Comparison of ENCODE assay signal across 20 cellular contexts in genomic region chr20:63455568-63455859, GRCh38. TPM values are rescaled to one million over a fixed set of nuclear protein-coding genes. Genes with fewer than 3 reads are reported as not detected.
DNase-seq lines count a peak whose midpoint lies in the region; ATAC-seq and TF ChIP-seq lines count a peak whose summit lies in the region.
"Had no signal": no experiment of that assay in that cellular context is flagged by ENCODE, and none has a peak within 500 bp of the region (broad histone marks: within the 10 kb centered on the region; RNA-seq: fewer than 3 reads in every experiment).

No MANE protein-coding gene starts in this region.

- TF ChIP-seq CTCF in activated CD8-positive, alpha-beta T cell treated with anti-CD3 and anti-CD28 coated beads for 36 hours (IDR thresholded peaks at IDR 0.05), result no peak
- TF ChIP-seq CTCF in neural cell (IDR thresholded peaks at IDR 0.05; ENCODE audit: poor library complexity, severe bottlenecking), result no peak
- TF ChIP-seq CTCF in A673 (conservative IDR thresholded peaks at IDR 0.05; ENCODE audit: low read depth, low read length), result no peak

- no peaks in the 10 kb centered on the region for H4K20me1 ChIP-seq in neural cell (ENCODE audit: insufficient read depth)

- H3K36me3 ChIP-seq in neural cell (ENCODE audit: insufficient read depth, low read length) (no peaks in the 10 kb centered on the region), A673 (ENCODE audit: insufficient read depth, low read length, poor library complexity, severe bottlenecking) (no peaks in the 10 kb centered on the region)
- H3K36me3 ChIP-seq: Peyer's patch had no signal

- H3K9me3 ChIP-seq in neural cell (ENCODE audit: low read length) (no peaks in the 10 kb centered on the region), A673 (ENCODE audit: low read depth, low read length, poor library complexity, severe bottlenecking) (no peaks in the 10 kb centered on the region)
- H3K9me3 ChIP-seq: Peyer's patch had no signal

- no peak overlapping the region for H3K4me3 Mint-ChIP-seq in activated CD8-positive, alpha-beta T cell treated with anti-CD3 and anti-CD28 coated beads for 36 hours
- no peak overlapping the region for H3K4me3 Mint-ChIP-seq in activated CD8-positive, alpha-beta T cell treated with anti-CD3 and anti-CD28 coated beads, Interleukin-2, amount 10 ng/mL, durations not matched to agents 7 days and 5 days
- H3K4me3 Mint-ChIP-seq: CD4-positive, alpha-beta T cell had no signal

- intact Hi-C loops in activated CD8-positive, alpha-beta T cell treated with anti-CD3 and anti-CD28 coated beads for 36 hours (cut with micrococcal nuclease), result no loop called here
- intact Hi-C loops in A673 (cut with micrococcal nuclease; ENCODE audit: unreplicated experiment), result no loop called here

- H3F3A ChIP-seq in neural cell (ENCODE audit: insufficient read depth, low read length, poor library complexity, severe bottlenecking), result no peaks in the 10 kb centered on the region

- H3K27ac ChIP-seq in caudate nucleus (ENCODE audit: low read depth, low read length) (peak overlapping the region; percentile 26), neural cell (ENCODE audit: low read length) (peak overlapping the region; percentile 96), A673 (ENCODE audit: low read depth, low read length, poor library complexity, severe bottlenecking) (no peak overlapping the region)
- H3K27ac ChIP-seq: 22Rv1, Peyer's patch, SK-N-MC had no signal

- peak overlapping the region; percentile 62 for H3K4me3 ChIP-seq in neural cell (ENCODE audit: low read length)
- no peak overlapping the region for H3K4me3 ChIP-seq in A673 (ENCODE audit: low read depth, low read length, poor library complexity, severe bottlenecking)
- H3K4me3 ChIP-seq: Peyer's patch, SK-N-MC had no signal

- no peak overlapping the region for H3K27ac Mint-ChIP-seq in activated CD8-positive, alpha-beta T cell treated with anti-CD3 and anti-CD28 coated beads for 36 hours
- H3K27ac Mint-ChIP-seq in activated CD8-positive, alpha-beta T cell treated with anti-CD3 and anti-CD28 coated beads, Interleukin-2, amount 10 ng/mL, durations not matched to agents 7 days and 5 days, result no peak overlapping the region
- H3K27ac Mint-ChIP-seq: CD4-positive, alpha-beta T cell had no signal

- H2AFZ ChIP-seq in neural cell (ENCODE audit: low read depth, low read length), result no peak overlapping the region

- no peaks in the 10 kb centered on the region for H3K9me3 Mint-ChIP-seq in activated CD8-positive, alpha-beta T cell treated with anti-CD3 and anti-CD28 coated beads for 36 hours
- no peaks in the 10 kb centered on the region for H3K9me3 Mint-ChIP-seq in activated CD8-positive, alpha-beta T cell treated with anti-CD3 and anti-CD28 coated beads, Interleukin-2, amount 10 ng/mL, durations not matched to agents 7 days and 5 days (ENCODE audit: insufficient read depth)
- H3K9me3 Mint-ChIP-seq: CD4-positive, alpha-beta T cell had no signal

- H3K9ac ChIP-seq in neural cell (ENCODE audit: low read length), result peak overlapping the region; percentile 81

- no peak for TF ChIP-seq EP300 in neural cell (conservative IDR thresholded peaks at IDR 0.05; ENCODE audit: poor library complexity, severe bottlenecking)

- H3K27me3 ChIP-seq in neural cell (ENCODE audit: insufficient read depth, low read depth, low read length) (no peaks in the 10 kb centered on the region), A673 (replicated peaks; ENCODE audit: insufficient read depth, low read depth, low read length, poor library complexity) (no peaks in the 10 kb centered on the region)

- peaks cover 37% of the 10 kb centered on the region for H3K4me1 ChIP-seq in A673 (ENCODE audit: insufficient read depth, low read length, poor library complexity, severe bottlenecking)

- H3K36me3 Mint-ChIP-seq in activated CD8-positive, alpha-beta T cell treated with anti-CD3 and anti-CD28 coated beads for 36 hours (ENCODE audit: low read depth), result no peaks in the 10 kb centered on the region
- H3K36me3 Mint-ChIP-seq in activated CD8-positive, alpha-beta T cell treated with anti-CD3 and anti-CD28 coated beads, Interleukin-2, amount 10 ng/mL, durations not matched to agents 7 days and 5 days (ENCODE audit: low read depth), result no peaks in the 10 kb centered on the region

- POLR2A ChIA-PET in activated CD8-positive, alpha-beta T cell treated with anti-CD3 and anti-CD28 coated beads for 36 hours (lab: Charles Lee), result no interaction called here
- POLR2A ChIA-PET in activated CD8-positive, alpha-beta T cell treated with anti-CD3 and anti-CD28 coated beads, Interleukin-2, amount 10 ng/mL, durations not matched to agents 7 days and 5 days (lab: Charles Lee), result no interaction called here
- POLR2A ChIA-PET in A673 (lab: Charles Lee; ENCODE audit: low non-redundant PET), result no interaction called here

- peak overlapping the region; percentile 80 for H3K4me2 ChIP-seq in neural cell (ENCODE audit: low read length)

- CTCF ChIA-PET in activated CD8-positive, alpha-beta T cell treated with anti-CD3 and anti-CD28 coated beads for 36 hours (lab: Charles Lee), result no interaction called here
- CTCF ChIA-PET in activated CD8-positive, alpha-beta T cell treated with anti-CD3 and anti-CD28 coated beads, Interleukin-2, amount 10 ng/mL, durations not matched to agents 7 days and 5 days (lab: Charles Lee), result no interaction called here
- CTCF ChIA-PET in A673 (lab: Charles Lee), result no interaction called here

- no peaks in the 10 kb centered on the region for H3K4me1 Mint-ChIP-seq in activated CD8-positive, alpha-beta T cell treated with anti-CD3 and anti-CD28 coated beads for 36 hours (ENCODE audit: low read depth)
- H3K4me1 Mint-ChIP-seq in activated CD8-positive, alpha-beta T cell treated with anti-CD3 and anti-CD28 coated beads, Interleukin-2, amount 10 ng/mL, durations not matched to agents 7 days and 5 days (ENCODE audit: low read depth), result no peaks in the 10 kb centered on the region

- DNase-seq in activated CD8-positive, alpha-beta T cell treated with anti-CD3 and anti-CD28 coated beads for 36 hours, result no peak
- no peak for DNase-seq in activated CD8-positive, alpha-beta T cell treated with anti-CD3 and anti-CD28 coated beads, Interleukin-2, amount 10 ng/mL, durations not matched to agents 7 days and 5 days
- DNase-seq in caudate nucleus (lab: John Stamatoyannopoulos, UW), result no peak
- no peak for DNase-seq in A673 (ENCODE audit: low spot score)
- DNase-seq in stimulated activated naive CD4-positive, alpha-beta T cell treated with Interleukin-2 at 50 U/mL for 16 hours (lab: John Stamatoyannopoulos, UW), result no peak
- DNase-seq in NCI-H345 (lab: John Stamatoyannopoulos, UW), result no peak
- DNase-seq: ACHN; CD4-positive, alpha-beta T cell; DMS53; KG1; MM.1S; NCI-H1048; NCI-H510A; Peyer's patch; SHP77 treated with DMSO at 0.1 percent for 48 hours had no signal

- BruUV-seq in A673 (replicated peaks; lab: Mats Ljungman, UMichigan), result no TSS peak

- peaks cover 20% of the 10 kb centered on the region for H3K27me3 Mint-ChIP-seq in activated CD8-positive, alpha-beta T cell treated with anti-CD3 and anti-CD28 coated beads for 36 hours
- peaks cover 10% of the 10 kb centered on the region for H3K27me3 Mint-ChIP-seq in activated CD8-positive, alpha-beta T cell treated with anti-CD3 and anti-CD28 coated beads, Interleukin-2, amount 10 ng/mL, durations not matched to agents 7 days and 5 days (ENCODE audit: low read depth)

- H3K9me2 ChIP-seq in neural cell (ENCODE audit: insufficient read depth, low read length), result no peaks in the 10 kb centered on the region

- peaks cover 45% of the 10 kb centered on the region for H3K79me2 ChIP-seq in neural cell (replicated peaks; ENCODE audit: insufficient read depth, low read length)

- peak; percentile 9 for ATAC-seq in activated CD8-positive, alpha-beta T cell treated with anti-CD3 and anti-CD28 coated beads for 36 hours
- ATAC-seq in activated CD8-positive, alpha-beta T cell treated with anti-CD3 and anti-CD28 coated beads, Interleukin-2, amount 10 ng/mL, durations not matched to agents 7 days and 5 days, result no peak

- no peak for TF ChIP-seq RAD21 in neural cell (conservative IDR thresholded peaks at IDR 0.05)

TF ChIP-seq in neural cell, 6 proteins besides CTCF, POLR2A, EP300 and RAD21 (continues in another document):
- no peak for TF ChIP-seq MXI1 (conservative IDR thresholded peaks at IDR 0.05; ENCODE audit: poor library complexity, severe bottlenecking)
- no peak for TF ChIP-seq TAF1 (IDR thresholded peaks at IDR 0.05; ENCODE audit: low read depth)
- TF ChIP-seq EZH2 (IDR thresholded peaks at IDR 0.05; ENCODE audit: borderline replicate concordance, insufficient read depth, low read length, poor library complexity, severe bottlenecking), result no peak
- no peak for TF ChIP-seq POLR2AphosphoS5 (IDR thresholded peaks at IDR 0.05)
- no peak for TF ChIP-seq SMC3 (conservative IDR thresholded peaks at IDR 0.05; ENCODE audit: poor library complexity)

RNA-seq across cellular contexts. Expression of gene KCNQ2, which starts 16.9 kb away (rescaled TPM):
- not detected for total RNA-seq in activated CD8-positive, alpha-beta T cell treated with anti-CD3 and anti-CD28 coated beads for 36 hours
- not detected for total RNA-seq in activated CD8-positive, alpha-beta T cell treated with anti-CD3 and anti-CD28 coated beads, Interleukin-2, amount 10 ng/mL, durations not matched to agents 7 days and 5 days
- 84.7 and 88.8 TPM in 2 replicates for polyA plus RNA-seq in neural cell
- 238 and 304 TPM in 2 replicates for polyA minus RNA-seq in neural cell
- total RNA-seq in A673 (2021), result 6.6 and 15.1 TPM in 2 replicates
- total RNA-seq: CD4-positive, alpha-beta T cell; OCI-LY7; Peyer's patch had no signal
- polyA plus RNA-seq: BJ had no signal

RNA-seq across cellular contexts. Expression of gene EEF1A2, which starts 43.4 kb away (rescaled TPM):
- total RNA-seq in activated CD8-positive, alpha-beta T cell treated with anti-CD3 and anti-CD28 coated beads for 36 hours, result 1 to 10 TPM; 1.4 to 2.2 TPM
- total RNA-seq in activated CD8-positive, alpha-beta T cell treated with anti-CD3 and anti-CD28 coated beads, Interleukin-2, amount 10 ng/mL, durations not matched to agents 7 days and 5 days, result not detected
- 208 and 260 TPM in 2 replicates for polyA plus RNA-seq in neural cell
- polyA minus RNA-seq in neural cell, result 235 and 244 TPM in 2 replicates
- 7.5 and 13.7 TPM in 2 replicates for total RNA-seq in A673 (2021)
